In the genomic region with DNA sequence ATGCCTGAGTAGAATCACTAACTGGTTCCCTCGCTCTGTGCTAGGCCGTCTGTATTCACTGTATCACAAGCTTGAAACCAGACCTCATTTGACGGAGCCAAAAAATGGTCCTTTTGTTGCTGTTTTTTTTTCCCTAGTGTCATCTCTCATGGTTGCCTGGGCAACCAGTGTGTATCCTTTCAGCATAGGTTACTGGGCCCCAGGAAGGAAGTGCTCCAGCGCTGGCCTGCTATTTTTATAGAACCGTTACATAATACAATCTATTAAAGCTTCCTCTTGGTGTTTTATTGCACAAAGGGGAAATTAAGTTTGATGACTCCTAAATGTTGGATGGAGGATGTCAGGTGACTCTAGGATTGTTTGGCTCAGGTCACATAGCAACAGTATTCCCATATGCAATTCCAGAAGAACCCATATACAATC, we compare ENCODE assay signal across 8 cellular contexts.
DNase-seq lines count a peak whose midpoint lies in the region; ATAC-seq, FAIRE-seq and TF ChIP-seq lines count a peak whose summit lies in the region.

No MANE protein-coding gene starts in this region.

- POLR2A ChIA-PET in HepG2 (lab: Yijun Ruan, JAX), result no interaction called here

- intact Hi-C loops in HepG2 (cut with micrococcal nuclease; ENCODE audit: unreplicated experiment), result no loop called here

- H3K4me2 ChIP-seq in DND-41 (ENCODE audit: insufficient read depth, low read length) (no peak overlapping the region), HepG2 (ENCODE audit: low read depth, low read length) (no peak overlapping the region)

- no peaks in the 10 kb centered on the region for H3K9me3 Mint-ChIP-seq in HFFc6

- in situ Hi-C loops in brain microvascular endothelial cell (cut with HindIII; ENCODE audit: low pct_ligation_motif_present, low sequenced_read_pairs) (no loop called here), HepG2 (cut with HindIII; ENCODE audit: extremely low pct_ligation_motif_present, low pct_unique_long_range_greater_than_20kb) (no loop called here)

- no peak overlapping the region for H2AFZ ChIP-seq in DND-41 (ENCODE audit: low read depth, low read length)
- H2AFZ ChIP-seq in HepG2 (ENCODE audit: low read length), result no peak overlapping the region

- H3K9ac ChIP-seq in DND-41 (ENCODE audit: low read depth, low read length) (no peak overlapping the region), HepG2 (ENCODE audit: insufficient read depth, low read depth, low read length) (no peak overlapping the region), subcutaneous abdominal adipose tissue (ENCODE audit: low read length in 5 of 5) (no peak overlapping the region)

- no peak for TF ChIP-seq POLR2A in HepG2 (IDR thresholded peaks at IDR 0.05; ENCODE audit: insufficient read depth in 1 of 2, low read depth in 2 of 2, low read length in 2 of 2)

- TF ChIP-seq EP300 in HepG2 (IDR thresholded peaks at IDR 0.05; ENCODE audit: low read depth in 2 of 2, low read length in 2 of 2) (no peak), HepG2 (CRISPR knock-in tag; IDR thresholded peaks at IDR 0.05; ENCODE audit: borderline replicate concordance) (no peak)

- no peak for FAIRE-seq in HepG2 (lab: Jason Lieb, UNC)

- no peaks in the 10 kb centered on the region for H4K20me1 ChIP-seq in DND-41 (ENCODE audit: insufficient read depth, low read length)
- no peaks in the 10 kb centered on the region for H4K20me1 ChIP-seq in HepG2 (ENCODE audit: insufficient read depth, low read length)

- TF ChIP-seq RAD21 in HepG2 (CRISPR knock-in tag; IDR thresholded peaks at IDR 0.05), result no peak

- H3K36me3 Mint-ChIP-seq in HFFc6 (ENCODE audit: low read depth), result no peaks in the 10 kb centered on the region

- peaks cover 10% of the 10 kb centered on the region; the same call in 1 of the 2 replicates for H3K4me1 Mint-ChIP-seq in HFFc6 (ENCODE audit: low read depth)

- no peak overlapping the region for H3K4me3 Mint-ChIP-seq in HFFc6

- no peak overlapping the region for H3K27ac ChIP-seq in DND-41 (ENCODE audit: low read length)
- H3K27ac ChIP-seq in brain microvascular endothelial cell, result no peak overlapping the region
- no peak overlapping the region for H3K27ac ChIP-seq in HepG2 (ENCODE audit: extremely low read length, insufficient read depth, low read length)
- H3K27ac ChIP-seq in subcutaneous abdominal adipose tissue (ENCODE audit: low read depth, low read length), result peak overlapping the region; percentile 38

- CTCF ChIA-PET in HepG2 (lab: Yijun Ruan, JAX; ENCODE audit: low intra/inter-chr PET ratio, low total read pairs), result no interaction called here

- H3K4me1 ChIP-seq in DND-41 (ENCODE audit: insufficient read depth, low read length) (no peaks in the 10 kb centered on the region), HepG2 (ENCODE audit: insufficient read depth, low read length) (peaks cover 46% of the 10 kb centered on the region), subcutaneous abdominal adipose tissue (ENCODE audit: control insufficient read depth in 5 of 5, insufficient read depth in 5 of 5, low read length in 5 of 5) (peaks cover 6 to 44% (median 23%) of the 10 kb centered on the region in 5 donors)

- no peak for TF ChIP-seq CTCF in DND-41 (IDR thresholded peaks at IDR 0.05; ENCODE audit: borderline replicate concordance, extremely low read depth, low read length, poor library complexity, severe bottlenecking)
- TF ChIP-seq CTCF in HFFc6 (IDR thresholded peaks at IDR 0.05), result no peak
- TF ChIP-seq CTCF in brain microvascular endothelial cell (IDR thresholded peaks at IDR 0.05; ENCODE audit: low read depth, low read length, missing control alignments), result no peak
- no peak for TF ChIP-seq CTCF in HepG2 (CRISPR knock-in tag; IDR thresholded peaks at IDR 0.05)

- 94% methylated on average over 5 of the region's 5 CpGs for WGBS in HepG2 (ENCODE audit: low lambda C conversion rate)

- H3K27me3 ChIP-seq in DND-41 (ENCODE audit: insufficient read depth, low read length, poor library complexity) (no peaks in the 10 kb centered on the region), brain microvascular endothelial cell (replicated peaks) (no peaks in the 10 kb centered on the region), HepG2 (ENCODE audit: control insufficient read depth in 1 of 2, insufficient read depth in 2 of 2, low read length in 2 of 2) (no peaks in the 10 kb centered on the region), subcutaneous abdominal adipose tissue (ENCODE audit: control insufficient read depth in 5 of 5, insufficient read depth in 4 of 5, low read length in 5 of 5) (no peaks in the 10 kb centered on the region)

- no TSS peak for BruUV-seq in HepG2 (replicated peaks; lab: Mats Ljungman, UMichigan)

- H3K27ac Mint-ChIP-seq in HFFc6, result peak overlapping the region; percentile 40; the same call in 1 of the 2 replicates

- ATAC-seq in DND-41 (ENCODE audit: insufficient read depth, low read depth) (peak; percentile 78), HepG2 (no peak; the same call in 1 of the 3 replicates), HG02678 (IDR thresholded peaks at IDR 0.05; ENCODE audit: unreplicated experiment) (no peak)

- DNase-seq in DND-41 (peak; percentile 36), HFFc6 (peak; percentile 53), NCI-H748 treated with DMSO at 0.1 percent for 48 hours (lab: John Stamatoyannopoulos, UW) (peak; percentile 80), brain microvascular endothelial cell (peak; percentile 71), HepG2 (ENCODE audit: low spot score) (no peak), dedifferentiated amniotic fluid mesenchymal stem cell (ENCODE audit: extremely low spot score) (no peak)

- H3K27me3 Mint-ChIP-seq in HFFc6 (ENCODE audit: insufficient read depth), result peaks cover 1% of the 10 kb centered on the region; the same call in 1 of the 2 replicates

- no peak overlapping the region for H3K4me3 ChIP-seq in DND-41 (ENCODE audit: low read depth in 1 of 2, low read length in 2 of 2)
- no peak overlapping the region for H3K4me3 ChIP-seq in brain microvascular endothelial cell (ENCODE audit: low read depth, low read length)
- no peak overlapping the region for H3K4me3 ChIP-seq in HepG2 (replicated peaks in 1 of 3; ENCODE audit: insufficient read depth in 1 of 3, low read depth in 2 of 3, low read length in 3 of 3)
- no peak overlapping the region for H3K4me3 ChIP-seq in subcutaneous abdominal adipose tissue (ENCODE audit: low read depth in 1 of 5, low read length in 5 of 5)

- H3K36me3 ChIP-seq in DND-41 (ENCODE audit: insufficient read depth, low read length) (no peaks in the 10 kb centered on the region), brain microvascular endothelial cell (replicated peaks) (no peaks in the 10 kb centered on the region), HepG2 (replicated peaks in 1 of 2; ENCODE audit: control insufficient read depth in 1 of 2, insufficient read depth in 2 of 2, low read length in 2 of 2) (no peaks in the 10 kb centered on the region), subcutaneous abdominal adipose tissue (ENCODE audit: control insufficient read depth in 5 of 5, insufficient read depth in 5 of 5, low read length in 5 of 5) (no peaks in the 10 kb centered on the region)

- H3K9me3 ChIP-seq in DND-41 (ENCODE audit: insufficient read depth, low read length, severe bottlenecking), result no peaks in the 10 kb centered on the region
- no peaks in the 10 kb centered on the region for H3K9me3 ChIP-seq in HepG2 (ENCODE audit: low read length)
- no peaks in the 10 kb centered on the region for H3K9me3 ChIP-seq in subcutaneous abdominal adipose tissue (ENCODE audit: control insufficient read depth in 5 of 5, low read length in 5 of 5)

- H3K79me2 ChIP-seq in DND-41 (ENCODE audit: insufficient read depth, low read length) (no peaks in the 10 kb centered on the region), HepG2 (ENCODE audit: insufficient read depth, low read length) (no peaks in the 10 kb centered on the region)

TF ChIP-seq in HepG2, 621 proteins besides CTCF, POLR2A, EP300 and RAD21:
- TF ChIP-seq PCBP1 (IDR thresholded peaks at IDR 0.05; ENCODE audit: borderline replicate concordance, low read depth, low read length) (no peak), RFX1 (IDR thresholded peaks at IDR 0.05) (peak; percentile 42), RFX3 (CRISPR knock-in tag; IDR thresholded peaks at IDR 0.05) (peak; percentile 66)

Comparison
In these comparisons a context has a peak if more than half of its experiments do, and no peak if none do; other contexts are left out.
1. DNase-seq: peak in DND-41 (single experiment), HFFc6 (single experiment), NCI-H748 treated with DMSO at 0.1 percent for 48 hours (single experiment) and brain microvascular endothelial cell (single experiment); none in HepG2 (single experiment) and dedifferentiated amniotic fluid mesenchymal stem cell (single experiment).